8 cellular contexts compared by ENCODE assay signal in the genomic region with DNA sequence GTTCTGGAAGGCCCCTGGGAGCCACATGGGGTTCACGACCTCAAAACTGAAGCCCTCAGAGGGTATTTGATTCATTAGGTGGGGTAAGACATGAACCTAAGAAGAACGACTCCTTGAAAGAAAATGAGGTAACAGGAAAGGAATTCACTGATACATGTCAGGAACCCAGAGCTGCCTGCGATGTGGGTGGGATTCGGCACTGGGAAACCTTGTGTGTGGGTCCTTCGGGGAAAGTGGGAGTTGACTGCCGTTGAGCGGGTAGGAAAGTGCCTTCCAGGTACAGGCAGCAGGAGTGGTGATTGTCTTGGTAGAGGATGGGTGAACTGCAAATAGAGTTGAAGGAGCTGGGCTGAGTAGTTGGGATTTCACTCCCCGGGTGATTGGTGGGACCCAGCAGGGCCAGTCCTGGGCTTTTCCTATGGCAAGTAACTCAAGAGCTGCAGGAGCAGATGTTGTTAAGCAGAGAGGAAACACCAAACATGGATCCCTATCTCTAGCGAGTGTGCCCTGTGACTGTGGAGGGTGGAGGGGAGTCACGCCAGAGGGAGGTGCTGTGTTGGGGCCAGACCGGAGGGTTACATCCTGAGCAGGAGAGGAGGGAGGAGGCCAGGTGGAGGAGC. TPM values are rescaled to one million over a fixed set of nuclear protein-coding genes. Genes with fewer than 3 reads are reported as not detected.
DNase-seq lines count a peak whose midpoint lies in the region; ATAC-seq and TF ChIP-seq lines count a peak whose summit lies in the region.

No MANE protein-coding gene starts in this region.

- H3K4me1 ChIP-seq in IMR-90 (ENCODE audit: control insufficient read depth, insufficient read depth, low read length) = peaks cover 17% of the 10 kb centered on the region

- CTCF ChIA-PET in IMR-90 (lab: Yijun Ruan, JAX) (interaction anchor here (1.1 kb wide), 1 partner anchor 33 kb away, joined by 3 read pairs; no protein-coding TSS in a partner anchor), MCF 10A (lab: Yijun Ruan, JAX) (interaction anchor here (1.1 to 1.9 kb wide), 4 partner anchors 33 to 311 kb away, joined by 3 to 6 read pairs (median 4); no protein-coding TSS in a partner anchor)

- H3K4me2 ChIP-seq in IMR-90 (ENCODE audit: low read depth, low read length) = no peak overlapping the region

- H4K20me1 ChIP-seq in IMR-90 (ENCODE audit: insufficient read depth, low read length) = peaks cover 25% of the 10 kb centered on the region; the same call in 1 of the 2 replicates

- DNase-seq in ACHN (peak; percentile 62), IMR-90 (peak; percentile 49), MCF 10A (ENCODE audit: unreplicated experiment) (no peak), nephron progenitor cell (no peak), NK-92 (lab: John Stamatoyannopoulos, UW; ENCODE audit: unreplicated experiment) (no peak), NCI-H446 treated with DMSO at 0.1 percent for 48 hours (lab: John Stamatoyannopoulos, UW) (no peak)
- no peak for DNase-seq in central memory CD4-positive, alpha-beta T cell

- H2BK5ac ChIP-seq in IMR-90 (ENCODE audit: low read depth, low read length, poor library complexity, severe bottlenecking) = peak overlapping the region; percentile 40

- H3K23ac ChIP-seq in IMR-90 (ENCODE audit: low read depth, low read length) = peak overlapping the region; percentile 25; the same call in 1 of the 2 replicates

- peak overlapping the region; percentile 6; the same call in 2 of the 3 replicates for H2BK15ac ChIP-seq in IMR-90 (ENCODE audit: low read depth, low read length)

- H3K27ac Mint-ChIP-seq in MCF 10A (ENCODE audit: low read depth, unreplicated experiment) (peak overlapping the region; percentile 94), nephron progenitor cell (peak overlapping the region; percentile 73)

- H3K9ac ChIP-seq in IMR-90 (ENCODE audit: low read depth, low read length) = no peak overlapping the region

- POLR2A ChIA-PET in IMR-90 (lab: Charles Lee; ENCODE audit: unreplicated experiment) (no interaction called here), MCF 10A (lab: Yijun Ruan, JAX) (interaction anchor here (1.4 kb wide), 1 partner anchor 31 kb away, joined by 5 read pairs; the partner anchor contains the start of gene ANKRD33B)

- peak overlapping the region; percentile 4 for H3K18ac ChIP-seq in IMR-90 (ENCODE audit: low read depth, low read length)

- H3K27me3 ChIP-seq in IMR-90 (ENCODE audit: control insufficient read depth, insufficient read depth, low read length) = no peaks in the 10 kb centered on the region

- H3K9me3 ChIP-seq in IMR-90 (ENCODE audit: control insufficient read depth, insufficient read depth, low read length) = no peaks in the 10 kb centered on the region

- peak overlapping the region; percentile 60 for H4K91ac ChIP-seq in IMR-90 (ENCODE audit: insufficient read depth, low read depth, low read length)

- H3K4ac ChIP-seq in IMR-90 (ENCODE audit: low read depth, low read length) = peak overlapping the region; percentile 47

- peak overlapping the region; percentile 60 for H3K27ac ChIP-seq in IMR-90 (ENCODE audit: insufficient read depth, low read length)

- TF ChIP-seq POLR2A in IMR-90 (IDR thresholded peaks at IDR 0.05; ENCODE audit: low read depth, low read length) = no peak

- peak overlapping the region; percentile 64 for H2BK20ac ChIP-seq in IMR-90 (ENCODE audit: low read depth, low read length)

- H3K27me3 Mint-ChIP-seq in MCF 10A (ENCODE audit: insufficient read depth, unreplicated experiment) = no peaks in the 10 kb centered on the region
- peaks cover 24% of the 10 kb centered on the region for H3K27me3 Mint-ChIP-seq in nephron progenitor cell (ENCODE audit: low read depth, poor library complexity)

- BruUV-seq in IMR-90 (replicated peaks; lab: Mats Ljungman, UMichigan) (no TSS peak), MCF 10A (replicated peaks; lab: Mats Ljungman, UMichigan) (no TSS peak)

- no peak overlapping the region for H3K4me3 Mint-ChIP-seq in MCF 10A (ENCODE audit: unreplicated experiment)
- H3K4me3 Mint-ChIP-seq in nephron progenitor cell = no peak overlapping the region

- TF ChIP-seq RAD21 in IMR-90 (IDR thresholded peaks at IDR 0.05; ENCODE audit: low read length) = no peak

- H3K9me3 Mint-ChIP-seq in MCF 10A (ENCODE audit: unreplicated experiment) (no peaks in the 10 kb centered on the region), nephron progenitor cell (peaks cover 13% of the 10 kb centered on the region)

- no peak for ATAC-seq in IMR-90 (ENCODE audit: low read depth)
- ATAC-seq in HG03457 (IDR thresholded peaks at IDR 0.05; ENCODE audit: unreplicated experiment) = no peak

- H3K36me3 Mint-ChIP-seq in MCF 10A (ENCODE audit: insufficient read depth, unreplicated experiment) (no peaks in the 10 kb centered on the region), nephron progenitor cell (ENCODE audit: low read depth) (no peaks in the 10 kb centered on the region)

- H3K14ac ChIP-seq in IMR-90 (replicated peaks; ENCODE audit: low read depth, low read length) = peak overlapping the region; percentile 30

- TF ChIP-seq CTCF in IMR-90 (conservative IDR thresholded peaks at IDR 0.05; ENCODE audit: low read depth, low read length) (no peak), MCF 10A (IDR thresholded peaks at IDR 0.05; ENCODE audit: unreplicated experiment) (no peak), nephron progenitor cell (IDR thresholded peaks at IDR 0.05) (no peak)

- H3K56ac ChIP-seq in IMR-90 (ENCODE audit: extremely low read depth, insufficient read depth, low read length) = no peak overlapping the region

- peak overlapping the region; percentile 99 for H2AK5ac ChIP-seq in IMR-90 (ENCODE audit: low read depth, low read length)

- no peak overlapping the region for H3K4me3 ChIP-seq in IMR-90 (ENCODE audit: insufficient read depth, low read depth, low read length)

- peaks cover 42% of the 10 kb centered on the region for H3K4me1 Mint-ChIP-seq in MCF 10A (ENCODE audit: insufficient read depth, unreplicated experiment)
- peaks cover 23% of the 10 kb centered on the region for H3K4me1 Mint-ChIP-seq in nephron progenitor cell

- H4K8ac ChIP-seq in IMR-90 (ENCODE audit: low read depth in 2 of 2, low read length in 2 of 2) = peak overlapping the region; percentile 45 to 80; a peak in 3 of 4 replicates

- H3K9me1 ChIP-seq in IMR-90 (ENCODE audit: insufficient read depth, low read length) = peaks cover 17% of the 10 kb centered on the region

- H3K79me1 ChIP-seq in IMR-90 (ENCODE audit: low read depth in 1 of 2, low read length in 2 of 2) = peaks cover 18 to 56% of the 10 kb centered on the region in 2 experiments; a peak in 3 of 4 replicates

- intact Hi-C loops in IMR-90 (cut with micrococcal nuclease) = no loop called here
- intact Hi-C loops in MCF 10A (cut with micrococcal nuclease) = no loop called here

- WGBS in IMR-90 (ENCODE audit: extremely low coverage in 2 of 2, insufficient read length in 1 of 2), 2 experiments = 79% methylated on average over 6 of the region's 11 CpGs; no CpG with 5 or more reads in 1 of the 2 experiments

- H2BK120ac ChIP-seq in IMR-90 (ENCODE audit: low read depth, low read length) = peak overlapping the region; percentile 75

- peak overlapping the region; percentile 39 for H2AFZ ChIP-seq in IMR-90 (replicated peaks; ENCODE audit: low read length, poor library complexity)

- H3K36me3 ChIP-seq in IMR-90 (ENCODE audit: control insufficient read depth, insufficient read depth, low read length) = no peaks in the 10 kb centered on the region

- dilution Hi-C loops in IMR-90 (cut with HindIII; ENCODE audit: low sequenced_read_pairs, unreplicated experiment) = no loop called here

- in situ Hi-C loops in ACHN (cut with HindIII; ENCODE audit: low pct_ligation_motif_present, low pct_unique_long_range_greater_than_20kb, low sequenced_read_pairs) (no loop called here), IMR-90 (cut with MboI; ENCODE audit: low sequenced_read_pairs) (no loop called here)

- H4K5ac ChIP-seq in IMR-90 (ENCODE audit: low read depth, low read length) = peak overlapping the region; percentile 71; the same call in 1 of the 2 replicates

- H2AK9ac ChIP-seq in IMR-90 (replicated peaks; ENCODE audit: low read depth, low read length, poor library complexity) = peak overlapping the region; percentile 62

TF ChIP-seq in IMR-90, 13 proteins besides CTCF, POLR2A, EP300 and RAD21 (continues in another document):
- TF ChIP-seq ELK1 (IDR thresholded peaks at IDR 0.05; ENCODE audit: borderline replicate concordance, low read depth, low read length) = no peak
- TF ChIP-seq FOS (IDR thresholded peaks at IDR 0.05; ENCODE audit: low read depth, low read length) = no peak
- TF ChIP-seq, protein P1, sequence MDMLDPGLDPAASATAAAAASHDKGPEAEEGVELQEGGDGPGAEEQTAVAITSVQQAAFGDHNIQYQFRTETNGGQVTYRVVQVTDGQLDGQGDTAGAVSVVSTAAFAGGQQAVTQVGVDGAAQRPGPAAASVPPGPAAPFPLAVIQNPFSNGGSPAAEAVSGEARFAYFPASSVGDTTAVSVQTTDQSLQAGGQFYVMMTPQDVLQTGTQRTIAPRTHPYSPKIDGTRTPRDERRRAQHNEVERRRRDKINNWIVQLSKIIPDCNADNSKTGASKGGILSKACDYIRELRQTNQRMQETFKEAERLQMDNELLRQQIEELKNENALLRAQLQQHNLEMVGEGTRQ (IDR thresholded peaks at IDR 0.05; ENCODE audit: low read depth, low read length) = no peak
- TF ChIP-seq MAZ (IDR thresholded peaks at IDR 0.05; ENCODE audit: borderline replicate concordance, low read depth, low read length) = no peak
- TF ChIP-seq RCOR1 (IDR thresholded peaks at IDR 0.05; ENCODE audit: insufficient replicate concordance, low read length) = no peak
- TF ChIP-seq SMC3 (IDR thresholded peaks at IDR 0.05; ENCODE audit: low read depth, low read length) = no peak
- no peak for TF ChIP-seq NFE2L2 (IDR thresholded peaks at IDR 0.05; ENCODE audit: low read depth, low read length)
- no peak for TF ChIP-seq CEBPB (IDR thresholded peaks at IDR 0.05; ENCODE audit: low read depth, low read length)
- no peak for TF ChIP-seq CHD1 (IDR thresholded peaks at IDR 0.05; ENCODE audit: low read depth, low read length)
- no peak for TF ChIP-seq MXI1 (IDR thresholded peaks at IDR 0.05; ENCODE audit: borderline replicate concordance, low read depth, low read length)
- TF ChIP-seq MAFK (IDR thresholded peaks at IDR 0.05; ENCODE audit: low read depth, low read length) = no peak

RNA-seq across cellular contexts. Expression of gene ANKRD33B, which starts 30.8 kb away (rescaled TPM):
- total RNA-seq in IMR-90 (2012; rRNA removed) (2.5 and 2.8 TPM in 2 replicates), MCF 10A (2022) (3.1 TPM in 2 replicates)
- 3.3 and 3.8 TPM in 2 replicates for polyA plus RNA-seq in IMR-90 (2012; rRNA removed)
- polyA plus RNA-seq in IMR-90 (2012; cell fraction: cytosol; rRNA removed) = 2.2 and 3.2 TPM in 2 replicates
- 13.5 and 13.8 TPM in 2 replicates for polyA plus RNA-seq in IMR-90 (2012; cell fraction: nucleus; rRNA removed; ENCODE audit: low replicate concordance)

Comparison
In these comparisons a context has a peak if more than half of its experiments do, and no peak if none do; other contexts are left out.
1. DNase-seq: peak in ACHN (single experiment) and IMR-90 (single experiment); none in MCF 10A (single experiment), nephron progenitor cell (single experiment), central memory CD4-positive, alpha-beta T cell (single experiment), NK-92 (single experiment) and NCI-H446 treated with DMSO at 0.1 percent for 48 hours (single experiment).